21 cellular contexts compared by ENCODE assay signal in genomic region chr9:115986508-115986907, GRCh38.
"Had no signal": no experiment of that assay in that cellular context is flagged by ENCODE, and none has a peak within 500 bp of the region (broad histone marks: within the 10 kb centered on the region; RNA-seq: fewer than 3 reads in every experiment).

No MANE protein-coding gene starts in this region.

- H3K4me1 Mint-ChIP-seq: activated CD4-positive, alpha-beta T cell treated with anti-CD3 and anti-CD28 coated beads, Interleukin-2, amount 10 ng/mL, durations not matched to agents 24 days and 14 days; activated CD8-positive, alpha-beta memory T cell treated with anti-CD3 and anti-CD28 coated beads, Interleukin-2, amount 10 ng/mL, durations not matched to agents 7 days and 5 days; activated naive CD8-positive, alpha-beta T cell treated with anti-CD3 and anti-CD28 coated beads, Interleukin-2, amount 50 U/mL, for 24 hours; T-helper 17 cell had no signal

- H3K36me3 Mint-ChIP-seq: activated CD8-positive, alpha-beta memory T cell treated with anti-CD3 and anti-CD28 coated beads, Interleukin-2, amount 10 ng/mL, durations not matched to agents 7 days and 5 days; activated naive CD4-positive, alpha-beta T cell treated with anti-CD3 and anti-CD28 coated beads, Interleukin-2, amount 50 U/mL, for 72 hours; WTC11 had no signal

- H3K9me3 Mint-ChIP-seq: WTC11 had no signal

- H3K27me3 Mint-ChIP-seq: activated CD4-positive, alpha-beta T cell treated with anti-CD3 and anti-CD28 coated beads, Interleukin-2, amount 10 ng/mL, durations not matched to agents 24 days and 14 days; activated CD8-positive, alpha-beta memory T cell treated with anti-CD3 and anti-CD28 coated beads, Interleukin-2, amount 10 ng/mL, durations not matched to agents 7 days and 5 days; activated naive CD8-positive, alpha-beta T cell treated with anti-CD3 and anti-CD28 coated beads, Interleukin-2, amount 50 U/mL, for 24 hours; activated T-cell treated with anti-CD3 and anti-CD28 coated beads, Interleukin-2, amount 50 U/mL, for 24 hours; T-helper 17 cell had no signal

- ATAC-seq: activated CD8-positive, alpha-beta memory T cell treated with anti-CD3 and anti-CD28 coated beads, Interleukin-2, amount 10 ng/mL, durations not matched to agents 7 days and 5 days; activated naive CD4-positive, alpha-beta T cell treated with anti-CD3 and anti-CD28 coated beads, Interleukin-2, amount 50 U/mL, for 72 hours; activated naive CD8-positive, alpha-beta T cell treated with anti-CD3 and anti-CD28 coated beads, Interleukin-2, amount 50 U/mL, for 24 hours; T-helper 17 cell; WTC11 had no signal

- H3K4me3 Mint-ChIP-seq: activated CD4-positive, alpha-beta T cell treated with anti-CD3 and anti-CD28 coated beads, Interleukin-2, amount 10 ng/mL, durations not matched to agents 24 days and 14 days; activated CD8-positive, alpha-beta memory T cell treated with anti-CD3 and anti-CD28 coated beads, Interleukin-2, amount 10 ng/mL, durations not matched to agents 7 days and 5 days; activated naive CD8-positive, alpha-beta T cell treated with anti-CD3 and anti-CD28 coated beads, Interleukin-2, amount 50 U/mL, for 24 hours; activated T-cell treated with anti-CD3 and anti-CD28 coated beads, Interleukin-2, amount 50 U/mL, for 24 hours; T-helper 17 cell; WTC11 had no signal

- H3K27ac Mint-ChIP-seq: activated CD4-positive, alpha-beta T cell treated with anti-CD3 and anti-CD28 coated beads, Interleukin-2, amount 10 ng/mL, durations not matched to agents 24 days and 14 days; activated CD8-positive, alpha-beta memory T cell treated with anti-CD3 and anti-CD28 coated beads, Interleukin-2, amount 10 ng/mL, durations not matched to agents 7 days and 5 days; activated naive CD4-positive, alpha-beta T cell treated with anti-CD3 and anti-CD28 coated beads, Interleukin-2, amount 50 U/mL, for 72 hours; activated naive CD8-positive, alpha-beta T cell treated with anti-CD3 and anti-CD28 coated beads, Interleukin-2, amount 50 U/mL, for 24 hours; activated T-cell treated with anti-CD3 and anti-CD28 coated beads, Interleukin-2, amount 50 U/mL, for 24 hours; T-helper 17 cell; WTC11 had no signal

- DNase-seq: activated CD4-positive, alpha-beta T cell treated with anti-CD3 and anti-CD28 coated beads for 1 hour; activated CD4-positive, alpha-beta T cell treated with anti-CD3 and anti-CD28 coated beads, Interleukin-2, amount 10 ng/mL, durations not matched to agents 24 days and 14 days; activated CD4-positive, alpha-beta T cell treated with anti-CD3 and anti-CD28 coated beads, Interleukin-2, amount 50 U/mL, for 48 hours; activated CD8-positive, alpha-beta memory T cell treated with anti-CD3 and anti-CD28 coated beads, Interleukin-2, amount 10 ng/mL, durations not matched to agents 7 days and 5 days; activated effector memory CD4-positive, alpha-beta T cell treated with anti-CD3 and anti-CD28 coated beads, Interleukin-2, amount 50 U/mL, for 16 hours; activated naive CD4-positive, alpha-beta T cell treated with Interleukin-2 at 50 U/mL for 16 hours; activated naive CD8-positive, alpha-beta T cell treated with anti-CD3 and anti-CD28 coated beads, Interleukin-2, amount 50 U/mL, for 24 hours; activated T-cell treated with anti-CD3 and anti-CD28 coated beads, Interleukin-2, amount 50 U/mL, for 24 hours; NCI-H1105; NCI-H1436; NCI-H1694 treated with DMSO at 0.1 percent for 48 hours; NCI-H2029 treated with DMSO at 0.1 percent for 48 hours; NCI-H345; NCI-H510A; NCI-H526 treated with DMSO at 0.1 percent for 48 hours; NCI-H82; SIG-M5; T-helper 17 cell; T-helper 9 cell had no signal
